Comparison of ENCODE assay signal across 1 cellular context in genomic region chr20:45934587-45935415, GRCh38.
TF ChIP-seq lines count a peak whose summit lies in the region.

PCIF1 (plus strand) TSS chr20:45934683; CDS start chr20:45939000, 4,317 bp downstream.

TF ChIP-seq in K562, 482 proteins besides CTCF, POLR2A, EP300 and RAD21 (continued from another document and continues in another):
- TF ChIP-seq ZNF232 (CRISPR knock-in tag; IDR thresholded peaks at IDR 0.05) (no peak), CLOCK (CRISPR knock-in tag; IDR thresholded peaks at IDR 0.05; ENCODE audit: borderline replicate concordance) (no peak), ELF2 (CRISPR knock-in tag; IDR thresholded peaks at IDR 0.05) (no peak), ZNF696 (CRISPR knock-in tag; conservative IDR thresholded peaks at IDR 0.05) (no peak), ELF4 (CRISPR knock-in tag; IDR thresholded peaks at IDR 0.05) (no peak), SLC30A9 (CRISPR knock-in tag; IDR thresholded peaks at IDR 0.05) (no peak), CUX1 (CRISPR knock-in tag; IDR thresholded peaks at IDR 0.05) (no peak; the same call in 1 of the 2 replicates), KLF16 (IDR thresholded peaks at IDR 0.05) (no peak), SAP30 (IDR thresholded peaks at IDR 0.05; ENCODE audit: borderline replicate concordance, insufficient read depth, low read depth, low read length, poor library complexity, severe bottlenecking) (no peak), HNRNPUL1 (IDR thresholded peaks at IDR 0.05; ENCODE audit: low read length) (no peak), ARID2 (IDR thresholded peaks at IDR 0.05) (no peak), ARID4B (CRISPR knock-in tag; IDR thresholded peaks at IDR 0.05) (0 out of 2 replicates have a peak, but pooled peaks have one; percentile 55), CTCFL (IDR thresholded peaks at IDR 0.05; ENCODE audit: borderline replicate concordance, insufficient read depth, low read depth, low read length, poor library complexity, severe bottlenecking) (peak; percentile 54), ZNF57 (CRISPR knock-in tag; IDR thresholded peaks at IDR 0.05) (no peak), ZNF140 (CRISPR knock-in tag; IDR thresholded peaks at IDR 0.05) (no peak), SMAD2 (IDR thresholded peaks at IDR 0.05; ENCODE audit: low read depth, low read length) (no peak), ID3 (CRISPR knock-in tag; IDR thresholded peaks at IDR 0.05) (no peak), ID3 (tag; IDR thresholded peaks at IDR 0.05) (peak; percentile 78; the same call in 1 of the 2 replicates), DMBX1 (CRISPR knock-in tag; IDR thresholded peaks at IDR 0.05; ENCODE audit: borderline replicate concordance) (no peak), TAF9B (IDR thresholded peaks at IDR 0.05; ENCODE audit: partially characterized antibody) (peak; percentile 100), RBM22 (IDR thresholded peaks at IDR 0.05; ENCODE audit: low read depth, low read length, poor library complexity, severe bottlenecking) (peak; percentile 53), FOXK2 (conservative IDR thresholded peaks at IDR 0.05 in 1 of 2, IDR thresholded peaks at IDR 0.05 in 1 of 2; ENCODE audit: low read depth in 2 of 2) (peak in 1 of 2 experiments; percentile 88; a peak in 3 of 4 replicates), RBM39 (optimal IDR thresholded peaks at IDR 0.05; ENCODE audit: low read depth, low read length) (no peak), DPF2 (IDR thresholded peaks at IDR 0.05) (no peak), CHD7 (IDR thresholded peaks at IDR 0.05; ENCODE audit: low read depth, low read length) (no peak), ZFP30 (CRISPR knock-in tag; IDR thresholded peaks at IDR 0.05; ENCODE audit: borderline replicate concordance) (no peak), HSF4 (CRISPR knock-in tag; IDR thresholded peaks at IDR 0.05; ENCODE audit: borderline replicate concordance) (no peak)
